Comparison of ENCODE assay signal across 8 cellular contexts in genomic region chr4:89309154-89309553, GRCh38. TPM values are rescaled to one million over a fixed set of nuclear protein-coding genes. Genes with fewer than 3 reads are reported as not detected.
DNase-seq lines count a peak whose midpoint lies in the region; ATAC-seq and TF ChIP-seq lines count a peak whose summit lies in the region.
"Not testable (repeated sequence)": the region's sequence is repeated elsewhere in the genome, so short reads cannot be mapped to it uniquely, and the experiment has no call there.
"Had no signal": no experiment of that assay in that cellular context is flagged by ENCODE, and none has a peak within 500 bp of the region (broad histone marks: within the 10 kb centered on the region; RNA-seq: fewer than 3 reads in every experiment).

No MANE protein-coding gene starts in this region.

- not testable (repeated sequence) for H3K9me3 Mint-ChIP-seq in CD8-positive, alpha-beta T cell; activated CD8-positive, alpha-beta memory T cell treated with anti-CD3 and anti-CD28 coated beads, Interleukin-2, amount 10 ng/mL, durations not matched to agents 7 days and 5 days (ENCODE audit: low read depth); activated naive CD8-positive, alpha-beta T cell (ENCODE audit: low read depth); natural killer cell; stimulated activated naive CD8-positive, alpha-beta T cell treated with anti-CD3 and anti-CD28 coated beads, Interleukin-15, Interleukin-2, amounts not matched to agents 100 ng/mL and 50 ng/mL, for 24 hours
- peaks cover 25% of the 10 kb centered on the region for H3K9me3 Mint-ChIP-seq in glutamatergic neuron (ENCODE audit: unreplicated experiment)

- ATAC-seq in CD8-positive, alpha-beta T cell; activated CD8-positive, alpha-beta memory T cell treated with anti-CD3 and anti-CD28 coated beads, Interleukin-2, amount 10 ng/mL, durations not matched to agents 7 days and 5 days; natural killer cell: not testable (repeated sequence)

- H3K36me3 Mint-ChIP-seq in CD8-positive, alpha-beta T cell: peaks cover 15% of the 10 kb centered on the region
- peaks cover 25% of the 10 kb centered on the region for H3K36me3 Mint-ChIP-seq in activated CD8-positive, alpha-beta memory T cell treated with anti-CD3 and anti-CD28 coated beads, Interleukin-2, amount 10 ng/mL, durations not matched to agents 7 days and 5 days
- not testable (repeated sequence) for H3K36me3 Mint-ChIP-seq in activated naive CD8-positive, alpha-beta T cell; glutamatergic neuron (ENCODE audit: unreplicated experiment); natural killer cell; stimulated activated naive CD8-positive, alpha-beta T cell treated with anti-CD3 and anti-CD28 coated beads, Interleukin-15, Interleukin-2, amounts not matched to agents 100 ng/mL and 50 ng/mL, for 24 hours (ENCODE audit: low read depth)

- H3K27ac Mint-ChIP-seq in CD8-positive, alpha-beta T cell; activated CD8-positive, alpha-beta memory T cell treated with anti-CD3 and anti-CD28 coated beads, Interleukin-2, amount 10 ng/mL, durations not matched to agents 7 days and 5 days; natural killer cell: not testable (repeated sequence)
- H3K27ac Mint-ChIP-seq in activated naive CD8-positive, alpha-beta T cell: peak overlapping the region; percentile 59
- H3K27ac Mint-ChIP-seq in glutamatergic neuron (ENCODE audit: unreplicated experiment): peak overlapping the region; percentile 86
- peak overlapping the region; percentile 36 for H3K27ac Mint-ChIP-seq in stimulated activated naive CD8-positive, alpha-beta T cell treated with anti-CD3 and anti-CD28 coated beads, Interleukin-15, Interleukin-2, amounts not matched to agents 100 ng/mL and 50 ng/mL, for 24 hours

- peaks cover 42% of the 10 kb centered on the region for H3K4me1 Mint-ChIP-seq in CD8-positive, alpha-beta T cell (ENCODE audit: low read depth)
- peaks cover 25% of the 10 kb centered on the region for H3K4me1 Mint-ChIP-seq in activated CD8-positive, alpha-beta memory T cell treated with anti-CD3 and anti-CD28 coated beads, Interleukin-2, amount 10 ng/mL, durations not matched to agents 7 days and 5 days
- H3K4me1 Mint-ChIP-seq in activated naive CD8-positive, alpha-beta T cell (ENCODE audit: low read depth): peaks cover 51% of the 10 kb centered on the region
- peaks cover 29% of the 10 kb centered on the region for H3K4me1 Mint-ChIP-seq in glutamatergic neuron (ENCODE audit: low read depth, unreplicated experiment)
- peaks cover 38 to 42% of the 10 kb centered on the region in 2 donors for H3K4me1 Mint-ChIP-seq in natural killer cell
- peaks cover 39% of the 10 kb centered on the region for H3K4me1 Mint-ChIP-seq in stimulated activated naive CD8-positive, alpha-beta T cell treated with anti-CD3 and anti-CD28 coated beads, Interleukin-15, Interleukin-2, amounts not matched to agents 100 ng/mL and 50 ng/mL, for 24 hours (ENCODE audit: low read depth)

- intact Hi-C loops in CD8-positive, alpha-beta T cell (cut with DNase I, micrococcal nuclease): loop anchor here in 1 of 2 experiments (5.0 to 10.0 kb wide), 2 partner anchors 123 to 1024 kb away; partner anchors contain the start of gene PPM1K
- intact Hi-C loops in natural killer cell (cut with micrococcal nuclease): loop anchor here (5.0 to 10.0 kb wide), 2 partner anchors 37 to 484 kb away; no protein-coding TSS in a partner anchor

- H3K27me3 Mint-ChIP-seq in CD8-positive, alpha-beta T cell (ENCODE audit: low read depth); activated CD8-positive, alpha-beta memory T cell treated with anti-CD3 and anti-CD28 coated beads, Interleukin-2, amount 10 ng/mL, durations not matched to agents 7 days and 5 days; activated naive CD8-positive, alpha-beta T cell; natural killer cell (ENCODE audit: low read depth in 2 of 2); stimulated activated naive CD8-positive, alpha-beta T cell treated with anti-CD3 and anti-CD28 coated beads, Interleukin-15, Interleukin-2, amounts not matched to agents 100 ng/mL and 50 ng/mL, for 24 hours: not testable (repeated sequence)
- H3K27me3 Mint-ChIP-seq in glutamatergic neuron (ENCODE audit: unreplicated experiment): peaks cover 20% of the 10 kb centered on the region

- H3K4me3 Mint-ChIP-seq in CD8-positive, alpha-beta T cell: peak overlapping the region; percentile 47
- H3K4me3 Mint-ChIP-seq in activated CD8-positive, alpha-beta memory T cell treated with anti-CD3 and anti-CD28 coated beads, Interleukin-2, amount 10 ng/mL, durations not matched to agents 7 days and 5 days: peak overlapping the region; percentile 27
- H3K4me3 Mint-ChIP-seq in activated naive CD8-positive, alpha-beta T cell: peak overlapping the region; percentile 25
- H3K4me3 Mint-ChIP-seq in glutamatergic neuron (ENCODE audit: unreplicated experiment) (peak overlapping the region; percentile 7), natural killer cell (peak overlapping the region; percentile 91)
- peak overlapping the region; percentile 84 for H3K4me3 Mint-ChIP-seq in stimulated activated naive CD8-positive, alpha-beta T cell treated with anti-CD3 and anti-CD28 coated beads, Interleukin-15, Interleukin-2, amounts not matched to agents 100 ng/mL and 50 ng/mL, for 24 hours

- H3K36me3 ChIP-seq in CD8-positive, alpha-beta T cell (ENCODE audit: insufficient read depth, low read length); WERI-Rb-1: not testable (repeated sequence)

- H3K9me3 ChIP-seq in CD8-positive, alpha-beta T cell (ENCODE audit: low read length); WERI-Rb-1 (ENCODE audit: severe bottlenecking): not testable (repeated sequence)

- CTCF ChIA-PET in CD8-positive, alpha-beta T cell (lab: Charles Lee): interaction anchor here (2.0 to 2.2 kb wide), 2 partner anchors 10 to 54 kb away, joined by 12 to 14 read pairs; no protein-coding TSS in a partner anchor
- CTCF ChIA-PET in activated CD8-positive, alpha-beta memory T cell treated with anti-CD3 and anti-CD28 coated beads, Interleukin-2, amount 10 ng/mL, durations not matched to agents 7 days and 5 days (lab: Charles Lee): interaction anchor here (1.5 to 3.4 kb wide), 2 partner anchors 10 to 15 kb away, joined by 3 to 12 read pairs; no protein-coding TSS in a partner anchor

- not testable (repeated sequence) for DNase-seq in CD8-positive, alpha-beta T cell; WERI-Rb-1; activated CD8-positive, alpha-beta memory T cell treated with anti-CD3 and anti-CD28 coated beads, Interleukin-2, amount 10 ng/mL, durations not matched to agents 7 days and 5 days; glutamatergic neuron; natural killer cell

- H3K27ac ChIP-seq in CD8-positive, alpha-beta T cell (ENCODE audit: low read depth, low read length): not testable (repeated sequence)
- peak overlapping the region; percentile 94 for H3K27ac ChIP-seq in WERI-Rb-1

- not testable (repeated sequence) for H3K27me3 ChIP-seq in CD8-positive, alpha-beta T cell (ENCODE audit: insufficient read depth, low read length); WERI-Rb-1 (ENCODE audit: insufficient read depth, low read depth, severe bottlenecking)

- POLR2A ChIA-PET in CD8-positive, alpha-beta T cell (lab: Charles Lee): not testable (repeated sequence)

- TF ChIP-seq CTCF in CD8-positive, alpha-beta T cell (IDR thresholded peaks at IDR 0.05); WERI-Rb-1 (IDR thresholded peaks at IDR 0.05; ENCODE audit: low read depth, low read length); glutamatergic neuron (IDR thresholded peaks at IDR 0.05; ENCODE audit: partially characterized antibody, unreplicated experiment); natural killer cell (IDR thresholded peaks at IDR 0.05): not testable (repeated sequence)

- peaks cover 26% of the 10 kb centered on the region for H3K4me1 ChIP-seq in CD8-positive, alpha-beta T cell (ENCODE audit: insufficient read depth, low read length)

- H3K4me3 ChIP-seq in CD8-positive, alpha-beta T cell (ENCODE audit: low read depth, low read length); WERI-Rb-1 (ENCODE audit: low read depth, low read length): not testable (repeated sequence)

RNA-seq across cellular contexts. Expression of gene GPRIN3, which starts 1.6 kb away (rescaled TPM):
- total RNA-seq in CD8-positive, alpha-beta T cell: 10 to 100 TPM; 32.1 to 34.4 TPM
- 10 to 100 TPM; 66.9 to 67.5 TPM for total RNA-seq in activated CD8-positive, alpha-beta memory T cell treated with anti-CD3 and anti-CD28 coated beads, Interleukin-2, amount 10 ng/mL, durations not matched to agents 7 days and 5 days
- total RNA-seq in glutamatergic neuron (ENCODE audit: unreplicated experiment) (94.3 TPM), natural killer cell (10 to 100 TPM; 48.3 to 50.7 (median 48.5) TPM)
- total RNA-seq: Daoy had no signal

Comparison
In these comparisons a context has a peak if more than half of its experiments do, and no peak if none do; other contexts are left out.
1. H3K4me3 Mint-ChIP-seq: peak in every context shown above with its lines; median percentile 91 in natural killer cell; 84 in stimulated activated naive CD8-positive, alpha-beta T cell treated with anti-CD3 and anti-CD28 coated beads, Interleukin-15, Interleukin-2, amounts not matched to agents 100 ng/mL and 50 ng/mL, for 24 hours; 47 in CD8-positive, alpha-beta T cell; 27 in activated CD8-positive, alpha-beta memory T cell treated with anti-CD3 and anti-CD28 coated beads, Interleukin-2, amount 10 ng/mL, durations not matched to agents 7 days and 5 days; 25 in activated naive CD8-positive, alpha-beta T cell; 7 in glutamatergic neuron.